ENCODE assay signal across 8 cellular contexts in genomic region chr1:2391385-2392070, GRCh38. TPM values are rescaled to one million over a fixed set of nuclear protein-coding genes. Genes with fewer than 3 reads are reported as not detected.
DNase-seq lines count a peak whose midpoint lies in the region; ATAC-seq, FAIRE-seq and TF ChIP-seq lines count a peak whose summit lies in the region.

Gene MORN1, minus strand, starts transcription at chr1:2391554. Its CDS starts 21 bp downstream, at chr1:2391533.
Gene RER1, plus strand, starts transcription at chr1:2391841. Its CDS starts 3,950 bp downstream, at chr1:2395791.

- peak within 1 kb of the TSS; percentile 79 for H3K27ac Mint-ChIP-seq in T-helper 2 cell treated with Interferon-gamma antibody and Interleukin-4, amounts not matched to agents 5 μg/mL and 100 μg/mL, for 36 hours

- peaks cover 15% of the 10 kb centered on the region for H3K4me1 Mint-ChIP-seq in T-helper 2 cell treated with Interferon-gamma antibody and Interleukin-4, amounts not matched to agents 5 μg/mL and 100 μg/mL, for 36 hours (ENCODE audit: low read depth)

- TF ChIP-seq POLR2A in GM18505 (IDR thresholded peaks at IDR 0.05; ENCODE audit: borderline replicate concordance, extremely low read depth, insufficient read depth, insufficient read length) (peak; percentile 92), prostate gland (IDR thresholded peaks at IDR 0.05) (peak; percentile 85)

- H3K4me3 ChIP-seq in ascending aorta (peak within 1 kb of the TSS; percentile 81 to 86), right atrium auricular region (peak within 1 kb of the TSS; percentile 72 to 90), prostate gland (peak within 1 kb of the TSS; percentile 80 to 95)

- intact Hi-C loops in ascending aorta (cut with DNase I) (loop anchor here (1.0 to 2.0 kb wide), 7 partner anchors 10 to 197 kb away; partner anchors contain the start of genes FAAP20, PANK4, PEX10 and PRXL2B), prostate gland (cut with DNase I) (no loop called here)

- H3K27ac ChIP-seq in ascending aorta (peak within 1 kb of the TSS; percentile 84 to 86), right atrium auricular region (peak within 1 kb of the TSS; percentile 71 to 80), prostate gland (peak within 1 kb of the TSS; percentile 74 to 91)

- H3K9me3 Mint-ChIP-seq in T-helper 2 cell treated with Interferon-gamma antibody and Interleukin-4, amounts not matched to agents 5 μg/mL and 100 μg/mL, for 36 hours, result no peaks in the 10 kb centered on the region

- peaks cover 11 to 20% of the 10 kb centered on the region in 2 donors for H3K36me3 ChIP-seq in ascending aorta
- H3K36me3 ChIP-seq in right atrium auricular region, result peaks cover 10% of the 10 kb centered on the region
- H3K36me3 ChIP-seq in prostate gland, result no peaks in the 10 kb centered on the region

- peak within 1 kb of the TSS; percentile 86 for H3K4me3 Mint-ChIP-seq in T-helper 2 cell treated with Interferon-gamma antibody and Interleukin-4, amounts not matched to agents 5 μg/mL and 100 μg/mL, for 36 hours

- WGBS in prostate gland, result under 1% methylated on average over 37 of the region's 95 CpGs

- ATAC-seq in GM18505 (IDR thresholded peaks at IDR 0.05; ENCODE audit: unreplicated experiment) (peak; percentile 83), HG02970 (IDR thresholded peaks at IDR 0.05; ENCODE audit: low FRiP score, unreplicated experiment) (peak; percentile 95)

- FAIRE-seq in urothelium cell line (lab: Jason Lieb, UNC), result peak; percentile 79

- H3K27me3 Mint-ChIP-seq in T-helper 2 cell treated with Interferon-gamma antibody and Interleukin-4, amounts not matched to agents 5 μg/mL and 100 μg/mL, for 36 hours (ENCODE audit: low read depth), result no peaks in the 10 kb centered on the region

- no peak for TF ChIP-seq CTCF in ascending aorta (IDR thresholded peaks at IDR 0.05)
- no peak for TF ChIP-seq CTCF in right atrium auricular region (IDR thresholded peaks at IDR 0.05)
- peak in 2 of 4 experiments; percentile 38 for TF ChIP-seq CTCF in prostate gland (IDR thresholded peaks at IDR 0.05)

- peaks cover 27% of the 10 kb centered on the region for H3K36me3 Mint-ChIP-seq in T-helper 2 cell treated with Interferon-gamma antibody and Interleukin-4, amounts not matched to agents 5 μg/mL and 100 μg/mL, for 36 hours (ENCODE audit: low read depth)

- H3K4me1 ChIP-seq in ascending aorta (peaks cover 4 to 18% of the 10 kb centered on the region in 2 donors), right atrium auricular region (peaks cover 0 to 39% of the 10 kb centered on the region in 2 donors), prostate gland (replicated peaks) (peaks cover 27% of the 10 kb centered on the region)

- H3K9me3 ChIP-seq in ascending aorta (no peaks in the 10 kb centered on the region), right atrium auricular region (no peaks in the 10 kb centered on the region), prostate gland (no peaks in the 10 kb centered on the region)

- H3K27me3 ChIP-seq in ascending aorta (no peaks in the 10 kb centered on the region), right atrium auricular region (no peaks in the 10 kb centered on the region), prostate gland (replicated peaks; ENCODE audit: insufficient read depth) (no peaks in the 10 kb centered on the region)

- peak; percentile 85 for DNase-seq in NCI-H187 treated with DMSO at 0.1 percent for 48 hours (lab: John Stamatoyannopoulos, UW)
- peak; percentile 99 for DNase-seq in T-helper 2 cell treated with Interferon-gamma antibody and Interleukin-4, amounts not matched to agents 5 μg/mL and 100 μg/mL, for 36 hours (ENCODE audit: low spot score)
- DNase-seq in ascending aorta (ENCODE audit: low spot score in 2 of 2), result peak; percentile 94 to 99
- peak; percentile 98 for DNase-seq in right atrium auricular region (ENCODE audit: low spot score)
- peak; percentile 98 for DNase-seq in prostate gland (ENCODE audit: low spot score)
- DNase-seq in urothelium cell line (ENCODE audit: low spot score), result peak; percentile 97

RNA-seq across cellular contexts. Expression of gene MORN1, which starts in this region (rescaled TPM):
- total RNA-seq in ascending aorta (18.4 TPM), right atrium auricular region (1 to 10 TPM; 2.2 to 3.8 TPM), prostate gland (10 to 100 TPM; 18.6 to 21.0 TPM)

RNA-seq across cellular contexts. Expression of gene RER1, which starts in this region (rescaled TPM):
- total RNA-seq in ascending aorta (61.3 TPM), right atrium auricular region (10 to 100 TPM; 38.8 to 47.2 TPM), prostate gland (10 to 100 TPM; 86.1 to 97.0 TPM)

Comparison
In these comparisons a context has a peak if more than half of its experiments do, and no peak if none do; other contexts are left out.
1. Peak in every context shown above with its lines: DNase-seq, ATAC-seq, H3K4me3 ChIP-seq and H3K27ac ChIP-seq.